Comparison of ENCODE assay signal across 12 cellular contexts in genomic region chr18:58087928-58088722, GRCh38. TPM values are rescaled to one million over a fixed set of nuclear protein-coding genes. Genes with fewer than 3 reads are reported as not detected.
DNase-seq lines count a peak whose midpoint lies in the region; ATAC-seq and TF ChIP-seq lines count a peak whose summit lies in the region.
"Had no signal": no experiment of that assay in that cellular context is flagged by ENCODE, and none has a peak within 500 bp of the region (broad histone marks: within the 10 kb centered on the region; RNA-seq: fewer than 3 reads in every experiment).

No MANE protein-coding gene starts in this region.

- H3K9me3 ChIP-seq in stomach (peaks cover 0 to 3% (median 0%) of the 10 kb centered on the region in 4 donors), neural progenitor cell (ENCODE audit: low read depth) (no peaks in the 10 kb centered on the region)
- H3K9me3 ChIP-seq: ovary had no signal

- H3K9me3 Mint-ChIP-seq in activated CD4-positive, alpha-beta memory T cell treated with anti-CD3 and anti-CD28 coated beads for 36 hours, result peaks cover 8% of the 10 kb centered on the region
- H3K9me3 Mint-ChIP-seq in activated CD4-positive, alpha-beta memory T cell treated with anti-CD3 and anti-CD28 coated beads, Interleukin-2, amount 10 ng/mL, durations not matched to agents 7 days and 5 days, result no peaks in the 10 kb centered on the region
- H3K9me3 Mint-ChIP-seq in neural progenitor cell, result peaks cover 20% of the 10 kb centered on the region

- H3K4me3 Mint-ChIP-seq in activated CD4-positive, alpha-beta memory T cell treated with anti-CD3 and anti-CD28 coated beads for 36 hours, result no peak overlapping the region
- no peak overlapping the region for H3K4me3 Mint-ChIP-seq in activated CD4-positive, alpha-beta memory T cell treated with anti-CD3 and anti-CD28 coated beads, Interleukin-2, amount 10 ng/mL, durations not matched to agents 7 days and 5 days
- no peak overlapping the region for H3K4me3 Mint-ChIP-seq in neural progenitor cell
- H3K4me3 Mint-ChIP-seq: T-helper 17 cell had no signal

- H3K4me3 ChIP-seq in stomach (no peak overlapping the region), neural progenitor cell (no peak overlapping the region)
- H3K4me3 ChIP-seq: ovary had no signal

- H4K20me1 ChIP-seq in neural progenitor cell (ENCODE audit: low read depth), result peaks cover 4% of the 10 kb centered on the region

- H3K27ac Mint-ChIP-seq in activated CD4-positive, alpha-beta memory T cell treated with anti-CD3 and anti-CD28 coated beads for 36 hours, result no peak overlapping the region
- no peak overlapping the region for H3K27ac Mint-ChIP-seq in activated CD4-positive, alpha-beta memory T cell treated with anti-CD3 and anti-CD28 coated beads, Interleukin-2, amount 10 ng/mL, durations not matched to agents 7 days and 5 days
- no peak overlapping the region for H3K27ac Mint-ChIP-seq in neural progenitor cell
- H3K27ac Mint-ChIP-seq: T-helper 17 cell had no signal

- no peak overlapping the region for H3K9ac ChIP-seq in neural progenitor cell

- TF ChIP-seq EP300 in stomach (IDR thresholded peaks at IDR 0.05), result no peak

- peaks cover 15% of the 10 kb centered on the region for H3K79me2 ChIP-seq in neural progenitor cell (ENCODE audit: low read depth)

- no peak overlapping the region for H2AFZ ChIP-seq in neural progenitor cell (replicated peaks)

- CTCF ChIA-PET in activated CD4-positive, alpha-beta memory T cell treated with anti-CD3 and anti-CD28 coated beads for 36 hours (lab: Charles Lee), result no interaction called here
- CTCF ChIA-PET in activated CD4-positive, alpha-beta memory T cell treated with anti-CD3 and anti-CD28 coated beads, Interleukin-2, amount 10 ng/mL, durations not matched to agents 7 days and 5 days (lab: Charles Lee), result interaction anchor here (0.6 to 1.7 kb wide), 2 partner anchors 34 to 851 kb away, joined by 3 to 6 read pairs; no protein-coding TSS in a partner anchor

- peaks cover 11 to 45% (median 32%) of the 10 kb centered on the region in 4 donors for H3K4me1 ChIP-seq in stomach
- no peaks in the 10 kb centered on the region for H3K4me1 ChIP-seq in neural progenitor cell

- ATAC-seq in HG02973 (IDR thresholded peaks at IDR 0.05; ENCODE audit: unreplicated experiment), result no peak
- ATAC-seq: T-helper 17 cell had no signal

- intact Hi-C loops in activated CD4-positive, alpha-beta memory T cell treated with anti-CD3 and anti-CD28 coated beads for 36 hours (cut with micrococcal nuclease), result no loop called here
- intact Hi-C loops in stomach (cut with DNase I; ENCODE audit: low total_unique reads), result no loop called here

- H3K36me3 Mint-ChIP-seq in activated CD4-positive, alpha-beta memory T cell treated with anti-CD3 and anti-CD28 coated beads for 36 hours, result no peaks in the 10 kb centered on the region
- H3K36me3 Mint-ChIP-seq in activated CD4-positive, alpha-beta memory T cell treated with anti-CD3 and anti-CD28 coated beads, Interleukin-2, amount 10 ng/mL, durations not matched to agents 7 days and 5 days (ENCODE audit: low read depth), result no peaks in the 10 kb centered on the region
- peaks cover 21% of the 10 kb centered on the region for H3K36me3 Mint-ChIP-seq in neural progenitor cell

- H3K27me3 Mint-ChIP-seq in activated CD4-positive, alpha-beta memory T cell treated with anti-CD3 and anti-CD28 coated beads for 36 hours, result peaks cover 13% of the 10 kb centered on the region
- H3K27me3 Mint-ChIP-seq in activated CD4-positive, alpha-beta memory T cell treated with anti-CD3 and anti-CD28 coated beads, Interleukin-2, amount 10 ng/mL, durations not matched to agents 7 days and 5 days, result peaks cover 6% of the 10 kb centered on the region
- peaks cover 2% of the 10 kb centered on the region for H3K27me3 Mint-ChIP-seq in neural progenitor cell (ENCODE audit: insufficient read depth, low read depth)

- no peaks in the 10 kb centered on the region for H3K27me3 ChIP-seq in stomach
- no peaks in the 10 kb centered on the region for H3K27me3 ChIP-seq in neural progenitor cell
- H3K27me3 ChIP-seq: ovary had no signal

- no peaks in the 10 kb centered on the region for H3F3A ChIP-seq in neural progenitor cell (ENCODE audit: low read depth)

- TF ChIP-seq POLR2A in erythroblast (IDR thresholded peaks at IDR 0.05; ENCODE audit: low read length) (peak; percentile 65), stomach (IDR thresholded peaks at IDR 0.05) (no peak)

- WGBS in stomach, 5 donors, result 23 to 40% (median 29%) methylated on average over 5 to 6 of the region's 6 CpGs

- peak overlapping the region; percentile 65 to 79 (median 73) for H3K27ac ChIP-seq in stomach
- H3K27ac ChIP-seq in neural progenitor cell, result no peak overlapping the region
- H3K27ac ChIP-seq: ovary had no signal

- TF ChIP-seq CTCF in stomach (IDR thresholded peaks at IDR 0.05), result peak in 1 of 7 experiments; percentile 15
- no peak for TF ChIP-seq CTCF in neural progenitor cell (IDR thresholded peaks at IDR 0.05)

- peaks cover 1% of the 10 kb centered on the region for H3K4me1 Mint-ChIP-seq in activated CD4-positive, alpha-beta memory T cell treated with anti-CD3 and anti-CD28 coated beads for 36 hours (ENCODE audit: low read depth)
- no peaks in the 10 kb centered on the region for H3K4me1 Mint-ChIP-seq in activated CD4-positive, alpha-beta memory T cell treated with anti-CD3 and anti-CD28 coated beads, Interleukin-2, amount 10 ng/mL, durations not matched to agents 7 days and 5 days
- H3K4me1 Mint-ChIP-seq in neural progenitor cell, result no peaks in the 10 kb centered on the region

- H3K4me2 ChIP-seq in neural progenitor cell, result no peak overlapping the region

- H3K36me3 ChIP-seq in stomach (no peaks in the 10 kb centered on the region), neural progenitor cell (no peaks in the 10 kb centered on the region)
- H3K36me3 ChIP-seq: ovary had no signal

- DNase-seq in activated CD4-positive, alpha-beta memory T cell treated with anti-CD3 and anti-CD28 coated beads for 36 hours, result peak; percentile 16
- DNase-seq in activated CD4-positive, alpha-beta memory T cell treated with anti-CD3 and anti-CD28 coated beads, Interleukin-2, amount 10 ng/mL, durations not matched to agents 7 days and 5 days, result no peak
- DNase-seq in OCI-M1 (lab: John Stamatoyannopoulos, UW) (peak; percentile 78), erythroblast (lab: John Stamatoyannopoulos, UW) (peak; percentile 64 to 77), stomach (peak; percentile 83), neural progenitor cell (ENCODE audit: low spot score) (no peak), SK-N-DZ (ENCODE audit: low spot score) (no peak)
- DNase-seq: activated effector memory CD4-positive, alpha-beta T cell treated with anti-CD3 and anti-CD28 coated beads, Interleukin-2, amount 50 U/mL, for 16 hours; NCI-H187 treated with DMSO at 0.1 percent for 48 hours; ovary; T-helper 17 cell had no signal

- POLR2A ChIA-PET in activated CD4-positive, alpha-beta memory T cell treated with anti-CD3 and anti-CD28 coated beads for 36 hours (lab: Charles Lee), result no interaction called here
- POLR2A ChIA-PET in activated CD4-positive, alpha-beta memory T cell treated with anti-CD3 and anti-CD28 coated beads, Interleukin-2, amount 10 ng/mL, durations not matched to agents 7 days and 5 days (lab: Charles Lee), result no interaction called here

RNA-seq across cellular contexts. Expression of gene NEDD4L, which starts 44.1 kb away (rescaled TPM):
- total RNA-seq in activated CD4-positive, alpha-beta memory T cell treated with anti-CD3 and anti-CD28 coated beads for 36 hours, result 1 to 10 TPM; 3.4 to 3.8 TPM
- 1 to 10 TPM; 4.6 to 5.8 TPM for total RNA-seq in activated CD4-positive, alpha-beta memory T cell treated with anti-CD3 and anti-CD28 coated beads, Interleukin-2, amount 10 ng/mL, durations not matched to agents 7 days and 5 days
- total RNA-seq in stomach, result 100 to 1,000 TPM; 109 to 315 (median 197) TPM
- 10 to 100 TPM; 46.1 to 97.1 (median 50.9) TPM for polyA plus RNA-seq in stomach
- 51.5 and 55.5 TPM in 2 replicates for total RNA-seq in neural progenitor cell (ENCODE audit: low replicate concordance)
- 20.6 and 22.1 TPM in 2 replicates for polyA plus RNA-seq in SK-N-DZ (2014; cell fraction: cytosol; rRNA removed)
- polyA plus RNA-seq in SK-N-DZ (2014; cell fraction: nucleus; rRNA removed), result 22.9 and 33.6 TPM in 2 replicates

Comparison
In these comparisons a context has a peak if more than half of its experiments do, and no peak if none do; other contexts are left out.
1. DNase-seq: peak in activated CD4-positive, alpha-beta memory T cell treated with anti-CD3 and anti-CD28 coated beads for 36 hours (single experiment), OCI-M1 (single experiment), erythroblast (2 of 2) and stomach (single experiment); none in activated CD4-positive, alpha-beta memory T cell treated with anti-CD3 and anti-CD28 coated beads, Interleukin-2, amount 10 ng/mL, durations not matched to agents 7 days and 5 days (single experiment), neural progenitor cell (single experiment) and SK-N-DZ (single experiment).